8 cellular contexts compared by ENCODE assay signal in genomic region chr6:42782689-42783176, GRCh38. TPM values are rescaled to one million over a fixed set of nuclear protein-coding genes. Genes with fewer than 3 reads are reported as not detected.
A peak's percentile ranks its signal among the peaks of the same experiment; 100 is the strongest.
DNase-seq lines count a peak whose midpoint lies in the region; FAIRE-seq and TF ChIP-seq lines count a peak whose summit lies in the region.

No MANE protein-coding gene starts in this region.

- peak overlapping the region; percentile 100 for H3K14ac ChIP-seq in neuronal stem cell (ENCODE audit: low read length)

- peak overlapping the region; percentile 99 for H3K23ac ChIP-seq in neuronal stem cell (ENCODE audit: low read depth, low read length, poor library complexity)

- H2BK120ac ChIP-seq in neuronal stem cell (ENCODE audit: low read depth, low read length) = peak overlapping the region; percentile 81

- no CpG with 5 or more reads among the region's 51 CpGs for WGBS in neuronal stem cell (ENCODE audit: extremely low coverage in 2 of 2, insufficient read length in 2 of 2, insufficient replicate concordance in 1 of 2), 2 donors

- H4K20me1 ChIP-seq in Loucy (ENCODE audit: insufficient read depth, low read length, poor library complexity, severe bottlenecking) = peaks cover 16% of the 10 kb centered on the region

- H3K27ac ChIP-seq in SJCRH30 = peak overlapping the region; percentile 97
- peak overlapping the region; percentile 97 for H3K27ac ChIP-seq in neuronal stem cell (replicated peaks; ENCODE audit: low read length)

- H3K4me3 ChIP-seq in Loucy (ENCODE audit: low read length, poor library complexity, severe bottlenecking) = peak overlapping the region; percentile 98
- H3K4me3 ChIP-seq in SJCRH30 = peak overlapping the region; percentile 86
- peak overlapping the region; percentile 91 to 97 for H3K4me3 ChIP-seq in neuronal stem cell (ENCODE audit: low read length in 2 of 2)

- peaks cover 4% of the 10 kb centered on the region for H3K79me1 ChIP-seq in neuronal stem cell (ENCODE audit: low read depth, low read length)

- peaks cover 81% of the 10 kb centered on the region for H3K79me2 ChIP-seq in Loucy (ENCODE audit: insufficient read depth, low read length)

- H3K4me2 ChIP-seq in Loucy (ENCODE audit: low read depth, low read length, poor library complexity, severe bottlenecking) (peak overlapping the region; percentile 43), neuronal stem cell (ENCODE audit: insufficient read depth, low read length, poor library complexity, severe bottlenecking) (peak overlapping the region; percentile 72)

- H3K36me3 ChIP-seq in Loucy (ENCODE audit: insufficient read depth, low read length) (no peaks in the 10 kb centered on the region), SJCRH30 (no peaks in the 10 kb centered on the region), neuronal stem cell (replicated peaks in 1 of 2; ENCODE audit: control insufficient read depth in 2 of 2, insufficient read depth in 2 of 2, low read length in 2 of 2) (peaks cover 0 to 16% of the 10 kb centered on the region in 2 donors)

- peak overlapping the region; percentile 100 for H3K18ac ChIP-seq in neuronal stem cell (ENCODE audit: low read length)

- H2AFZ ChIP-seq in Loucy (ENCODE audit: low read length) (peak overlapping the region; percentile 63; the same call in 1 of the 2 replicates), neuronal stem cell (ENCODE audit: low read length) (peak overlapping the region; percentile 70)

- peaks cover 11% of the 10 kb centered on the region for H3K27me3 ChIP-seq in Loucy (ENCODE audit: insufficient read depth, low read length, poor library complexity, severe bottlenecking)
- H3K27me3 ChIP-seq in SJCRH30 = no peaks in the 10 kb centered on the region
- H3K27me3 ChIP-seq in neuronal stem cell (ENCODE audit: control insufficient read depth in 3 of 3, insufficient read depth in 3 of 3, low read depth in 1 of 3, low read length in 3 of 3) = no peaks in the 10 kb centered on the region

- no peak overlapping the region for H4K91ac ChIP-seq in neuronal stem cell (ENCODE audit: low read depth, low read length, poor library complexity)

- H2AK5ac ChIP-seq in neuronal stem cell (ENCODE audit: low read depth, low read length) = peak overlapping the region; percentile 99

- no peaks in the 10 kb centered on the region for H3K9me3 ChIP-seq in Loucy (ENCODE audit: insufficient read depth, low read depth, low read length)
- H3K9me3 ChIP-seq in SJCRH30 (replicated peaks) = no peaks in the 10 kb centered on the region
- peaks cover 0 to 4% of the 10 kb centered on the region in 2 donors for H3K9me3 ChIP-seq in neuronal stem cell (replicated peaks in 1 of 2; ENCODE audit: control insufficient read depth in 2 of 2, insufficient read depth in 1 of 2, low read depth in 1 of 2, low read length in 2 of 2)

- no peak overlapping the region for H2BK12ac ChIP-seq in neuronal stem cell (ENCODE audit: low read length)

- FAIRE-seq in GM19239 (lab: Jason Lieb, UNC) = peak; percentile 35
- FAIRE-seq in frontal cortex (lab: Jason Lieb, UNC) = no peak

- peak overlapping the region; percentile 99 for H2BK5ac ChIP-seq in neuronal stem cell (ENCODE audit: low read length)

- no peaks in the 10 kb centered on the region for H3F3A ChIP-seq in Loucy (ENCODE audit: low read depth)

- DNase-seq in AG20443 (ENCODE audit: low spot score) = peak; percentile 90
- DNase-seq in GM19239 (ENCODE audit: insufficient read length, low spot score) = peak; percentile 46
- DNase-seq in SJCRH30 = peak; percentile 70 to 81
- DNase-seq in activated naive CD4-positive, alpha-beta T cell treated with Interleukin-2 at 50 U/mL for 16 hours = peak; percentile 72
- peak; percentile 81 to 84 for DNase-seq in frontal cortex (ENCODE audit: low spot score in 2 of 2)
- peak; percentile 78 for DNase-seq in neuronal stem cell (ENCODE audit: low spot score)
- DNase-seq in stromal cell of bone marrow (ENCODE audit: low read depth) = peak; percentile 88

- H2BK15ac ChIP-seq in neuronal stem cell (ENCODE audit: low read length) = peak overlapping the region; percentile 97

- H3K9me2 ChIP-seq in Loucy (replicated peaks; ENCODE audit: low read depth, low read length) = no peaks in the 10 kb centered on the region

- H3K4me1 ChIP-seq in Loucy (ENCODE audit: insufficient read depth, low read length, poor library complexity, severe bottlenecking) (peaks cover 57% of the 10 kb centered on the region), SJCRH30 (peaks cover 4% of the 10 kb centered on the region; the same call in 1 of the 2 replicates), neuronal stem cell (ENCODE audit: control insufficient read depth in 2 of 2, insufficient read depth in 1 of 2, low read depth in 1 of 2, low read length in 2 of 2) (peaks cover 5 to 8% of the 10 kb centered on the region in 2 donors)

- TF ChIP-seq CTCF in Loucy (conservative IDR thresholded peaks at IDR 0.05; ENCODE audit: low read length) = no peak

- H3K4ac ChIP-seq in neuronal stem cell (ENCODE audit: low read length) = peak overlapping the region; percentile 99

- H4K8ac ChIP-seq in neuronal stem cell (ENCODE audit: low read depth, low read length) = no peak overlapping the region

- H3K9ac ChIP-seq in Loucy (ENCODE audit: low read depth, low read length, poor library complexity, severe bottlenecking) = peak overlapping the region; percentile 100
- H3K9ac ChIP-seq in neuronal stem cell (ENCODE audit: low read depth, low read length, poor library complexity) = peak overlapping the region; percentile 99

RNA-seq across cellular contexts. Expression of gene BICRAL, which starts 0.9 kb away (rescaled TPM):
- total RNA-seq in SJCRH30 (2014; rRNA removed; shearing (Covaris generic)) = 4.4 and 4.8 TPM in 2 replicates
- 23.2 TPM for total RNA-seq in frontal cortex
- polyA plus RNA-seq in neuronal stem cell (2013, experiment 1 of 2) = 5.0 TPM
- polyA plus RNA-seq in neuronal stem cell (2013, experiment 2 of 2) = 4.7 TPM

RNA-seq across cellular contexts. Expression of gene TBCC, which starts 36.8 kb away (rescaled TPM):
- 34.1 and 38.0 TPM in 2 replicates for total RNA-seq in SJCRH30 (2014; rRNA removed; shearing (Covaris generic))
- 79.1 TPM for total RNA-seq in frontal cortex
- 17.4 TPM for polyA plus RNA-seq in neuronal stem cell (2013, experiment 1 of 2)
- 17.3 TPM for polyA plus RNA-seq in neuronal stem cell (2013, experiment 2 of 2)

Comparison
In these comparisons a context has a peak if more than half of its experiments do, and no peak if none do; other contexts are left out.
1. Peak in every context shown above with its lines: DNase-seq, H3K4me3 ChIP-seq and H3K27ac ChIP-seq.